ENCODE assay signal across 21 cellular contexts in the genomic region with DNA sequence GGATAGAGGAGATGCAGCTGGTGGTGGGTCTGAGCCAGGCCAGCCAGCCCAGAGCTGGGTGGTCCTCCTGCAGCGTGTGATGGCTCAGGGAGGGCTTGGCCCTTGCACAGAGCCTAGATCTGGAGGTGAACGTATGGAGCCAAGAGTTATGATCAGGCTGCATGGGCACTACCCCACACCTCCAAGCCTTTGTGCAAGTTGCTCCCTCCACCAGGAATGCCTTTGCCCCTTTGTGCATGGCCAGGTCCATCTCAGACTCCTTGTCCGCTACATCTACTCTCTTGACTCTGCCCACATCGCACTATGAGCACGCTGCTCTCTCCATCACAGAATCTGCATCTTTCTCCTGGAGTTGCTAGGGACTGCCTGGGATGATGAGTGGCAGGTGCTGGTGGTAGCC.
DNase-seq lines count a peak whose midpoint lies in the region; TF ChIP-seq lines count a peak whose summit lies in the region.
"Had no signal": no experiment of that assay in that cellular context is flagged by ENCODE, and none has a peak within 500 bp of the region (broad histone marks: within the 10 kb centered on the region; RNA-seq: fewer than 3 reads in every experiment).

No MANE protein-coding gene starts in this region.

- no peak overlapping the region for H3K56ac ChIP-seq in H9 (ENCODE audit: insufficient read length, low read depth, low read length)
- H3K56ac ChIP-seq in mesendoderm (ENCODE audit: low read length), result no peak overlapping the region

- peaks cover 6 to 29% (median 9%) of the 10 kb centered on the region in 3 experiments for H3K36me3 Mint-ChIP-seq in H9 (ENCODE audit: insufficient read depth in 1 of 3, low read depth in 3 of 3)
- H3K36me3 Mint-ChIP-seq in activated CD4-positive, alpha-beta memory T cell treated with anti-CD3 and anti-CD28 coated beads, Interleukin-2, amount 10 ng/mL, durations not matched to agents 7 days and 5 days (ENCODE audit: low read depth), result no peaks in the 10 kb centered on the region
- H3K36me3 Mint-ChIP-seq: CD14-positive monocyte; CD8-positive, alpha-beta memory T cell had no signal

- no CpG with 5 or more reads among the region's 5 CpGs for WGBS in H9 (ENCODE audit: extremely low coverage, insufficient read length, low lambda C conversion rate)
- WGBS in mesendoderm (ENCODE audit: extremely low coverage, insufficient coverage, low lambda C conversion rate), result no CpG with 5 or more reads among the region's 5 CpGs
- WGBS in trophoblast cell (ENCODE audit: extremely low coverage, insufficient coverage, insufficient read length), result no CpG with 5 or more reads among the region's 5 CpGs

- H3K14ac ChIP-seq in H9 (ENCODE audit: insufficient read depth, low read length) (no peak overlapping the region), trophoblast cell (ENCODE audit: low read length) (no peak overlapping the region)

- no peaks in the 10 kb centered on the region for H3K79me1 ChIP-seq in H9 (ENCODE audit: insufficient read depth, low read depth, low read length, poor library complexity, severe bottlenecking)
- no peaks in the 10 kb centered on the region for H3K79me1 ChIP-seq in mesendoderm (ENCODE audit: low read length)
- H3K79me1 ChIP-seq in trophoblast cell (ENCODE audit: low read length), result no peaks in the 10 kb centered on the region

- H3K23me2 ChIP-seq in H9 (ENCODE audit: insufficient read length, low read depth, low read length, poor library complexity, severe bottlenecking), result no peaks in the 10 kb centered on the region

- H3K9ac ChIP-seq in H9 (ENCODE audit: extremely low read depth, insufficient read length, low read length) (no peak overlapping the region), mesendoderm (ENCODE audit: low read length) (no peak overlapping the region), trophoblast cell (ENCODE audit: low read length) (no peak overlapping the region)
- H3K9ac ChIP-seq: BLaER1 treated with 17β-estradiol and CSF1 and Interleukin-3, amounts not matched to agents 10 nM and 100 nM had no signal

- H2AK5ac ChIP-seq in H9 (ENCODE audit: insufficient read length, low read length) (no peak overlapping the region), mesendoderm (ENCODE audit: low read length) (peak overlapping the region; percentile 40), trophoblast cell (ENCODE audit: low read length) (no peak overlapping the region)

- H3K27me3 ChIP-seq in H9 (ENCODE audit: insufficient read depth, low read length) (no peaks in the 10 kb centered on the region), mesendoderm (ENCODE audit: insufficient read depth, low read length, poor library complexity) (no peaks in the 10 kb centered on the region), trophoblast cell (ENCODE audit: insufficient read depth, low read length) (no peaks in the 10 kb centered on the region)
- H3K27me3 ChIP-seq: BE2C; BLaER1 treated with 17β-estradiol and CSF1 and Interleukin-3, amounts not matched to agents 10 nM and 100 nM had no signal

- H3K4ac ChIP-seq in H9 (ENCODE audit: low read depth, low read length) (no peak overlapping the region), mesendoderm (ENCODE audit: low read depth, low read length) (no peak overlapping the region), trophoblast cell (ENCODE audit: low read depth, low read length) (no peak overlapping the region)

- POLR2A ChIA-PET in activated CD4-positive, alpha-beta memory T cell treated with anti-CD3 and anti-CD28 coated beads, Interleukin-2, amount 10 ng/mL, durations not matched to agents 7 days and 5 days (lab: Charles Lee), result no interaction called here

- CTCF ChIA-PET in activated CD4-positive, alpha-beta memory T cell treated with anti-CD3 and anti-CD28 coated beads, Interleukin-2, amount 10 ng/mL, durations not matched to agents 7 days and 5 days (lab: Charles Lee), result no interaction called here

- peaks cover 19% of the 10 kb centered on the region in 2 experiments for H3K4me1 Mint-ChIP-seq in H9
- H3K4me1 Mint-ChIP-seq in activated CD4-positive, alpha-beta memory T cell treated with anti-CD3 and anti-CD28 coated beads, Interleukin-2, amount 10 ng/mL, durations not matched to agents 7 days and 5 days, result no peaks in the 10 kb centered on the region
- H3K4me1 Mint-ChIP-seq: CD14-positive monocyte; CD8-positive, alpha-beta memory T cell had no signal

- H2AFZ ChIP-seq in H9 (ENCODE audit: low read length), result no peak overlapping the region
- H2AFZ ChIP-seq in trophoblast cell (ENCODE audit: insufficient read depth, low read length, poor library complexity), result no peak overlapping the region
- H2AFZ ChIP-seq: GM23338 had no signal

- no peak overlapping the region for H2BK20ac ChIP-seq in H9 (ENCODE audit: low read depth, low read length, poor library complexity, severe bottlenecking)

- H3K27ac Mint-ChIP-seq in H9, result no peak overlapping the region
- no peak overlapping the region for H3K27ac Mint-ChIP-seq in activated CD4-positive, alpha-beta memory T cell treated with anti-CD3 and anti-CD28 coated beads, Interleukin-2, amount 10 ng/mL, durations not matched to agents 7 days and 5 days
- H3K27ac Mint-ChIP-seq: CD14-positive monocyte; CD4-positive, alpha-beta T cell; GM23338; HFFc6 had no signal

- H2BK120ac ChIP-seq in H9 (ENCODE audit: low read depth, low read length, poor library complexity, severe bottlenecking) (no peak overlapping the region), mesendoderm (ENCODE audit: low read depth, low read length) (no peak overlapping the region), trophoblast cell (ENCODE audit: insufficient read depth, low read length, poor library complexity) (no peak overlapping the region)

- no peak for TF ChIP-seq CTCF in H9 (conservative IDR thresholded peaks at IDR 0.05)

- H3K9me3 Mint-ChIP-seq in H9, result peaks cover 34 to 38% of the 10 kb centered on the region in 2 experiments
- peaks cover 10% of the 10 kb centered on the region for H3K9me3 Mint-ChIP-seq in activated CD4-positive, alpha-beta memory T cell treated with anti-CD3 and anti-CD28 coated beads, Interleukin-2, amount 10 ng/mL, durations not matched to agents 7 days and 5 days

- H3K27me3 Mint-ChIP-seq in H9 (ENCODE audit: low read depth), result no peaks in the 10 kb centered on the region; the same call in 1 of the 2 replicates
- H3K27me3 Mint-ChIP-seq in activated CD4-positive, alpha-beta memory T cell treated with anti-CD3 and anti-CD28 coated beads, Interleukin-2, amount 10 ng/mL, durations not matched to agents 7 days and 5 days, result no peaks in the 10 kb centered on the region
- H3K27me3 Mint-ChIP-seq: CD4-positive, alpha-beta T cell had no signal

- H3K79me2 ChIP-seq in H9 (ENCODE audit: insufficient read depth, low read length) (no peaks in the 10 kb centered on the region), mesendoderm (ENCODE audit: control insufficient read depth, insufficient read depth, low read length) (no peaks in the 10 kb centered on the region), trophoblast cell (ENCODE audit: control insufficient read depth, insufficient read depth, low read length, poor library complexity) (no peaks in the 10 kb centered on the region)

- H3K4me2 ChIP-seq in H9 (ENCODE audit: insufficient read depth, insufficient read length, low read length) (no peak overlapping the region), mesendoderm (ENCODE audit: low read length) (no peak overlapping the region), trophoblast cell (ENCODE audit: low read length) (no peak overlapping the region)
- H3K4me2 ChIP-seq: BLaER1 treated with 17β-estradiol and CSF1 and Interleukin-3, amounts not matched to agents 10 nM and 100 nM; GM23338 had no signal

- H3K36me3 ChIP-seq in mesendoderm (ENCODE audit: control insufficient read depth, insufficient read depth, low read length) (no peaks in the 10 kb centered on the region), trophoblast cell (ENCODE audit: control insufficient read depth in 1 of 2, insufficient read depth in 2 of 2, low read length in 2 of 2) (no peaks in the 10 kb centered on the region)
- H3K36me3 ChIP-seq: BE2C; BLaER1 treated with 17β-estradiol and CSF1 and Interleukin-3, amounts not matched to agents 10 nM and 100 nM; HAP-1 had no signal

- no peak overlapping the region for H4K91ac ChIP-seq in H9 (ENCODE audit: insufficient read length, low read depth, low read length)
- H4K91ac ChIP-seq in trophoblast cell (ENCODE audit: low read depth, low read length), result no peak overlapping the region

- H3K9me3 ChIP-seq in H9 (ENCODE audit: control insufficient read depth, low read depth, low read length), result no peaks in the 10 kb centered on the region
- H3K9me3 ChIP-seq in trophoblast cell (ENCODE audit: insufficient read depth, low read depth, low read length), result peaks cover 25% of the 10 kb centered on the region
- H3K9me3 ChIP-seq: BE2C, HAP-1 had no signal

- DNase-seq in H9 (peak; percentile 10), ecto neural progenitor cell (ENCODE audit: low spot score) (peak; percentile 33), mesendoderm (no peak), trophoblast cell (no peak), DMS53 treated with DMSO at 0.1 percent for 48 hours (lab: John Stamatoyannopoulos, UW; ENCODE audit: unreplicated experiment) (no peak), GF-D8 (lab: John Stamatoyannopoulos, UW) (no peak)
- no peak for DNase-seq in activated CD4-positive, alpha-beta memory T cell treated with anti-CD3 and anti-CD28 coated beads, Interleukin-2, amount 10 ng/mL, durations not matched to agents 7 days and 5 days
- DNase-seq: BE2C; Calu3; CD4-positive, alpha-beta T cell; CD8-positive, alpha-beta memory T cell; COR-L47; DMS53; DND-41; HFFc6 had no signal

- H4K20me1 ChIP-seq in H9 (ENCODE audit: control insufficient read depth, insufficient read depth, insufficient read length), result no peaks in the 10 kb centered on the region
- H4K20me1 ChIP-seq: BLaER1 treated with 17β-estradiol and CSF1 and Interleukin-3, amounts not matched to agents 10 nM and 100 nM had no signal

- H2BK15ac ChIP-seq in H9 (ENCODE audit: low read depth, low read length) (no peak overlapping the region), mesendoderm (replicated peaks; ENCODE audit: low read depth) (no peak overlapping the region)

- H3K23ac ChIP-seq in H9 (ENCODE audit: insufficient read length, low read depth, low read length), result no peak overlapping the region
- H3K23ac ChIP-seq in mesendoderm (ENCODE audit: low read length), result no peak overlapping the region
- peak overlapping the region; percentile 40 for H3K23ac ChIP-seq in trophoblast cell (ENCODE audit: low read length)

- H4K5ac ChIP-seq in H9 (ENCODE audit: insufficient read length, low read depth, low read length) (no peak overlapping the region), mesendoderm (ENCODE audit: low read length) (no peak overlapping the region)

- no peaks in the 10 kb centered on the region for H3K4me1 ChIP-seq in H9 (ENCODE audit: insufficient read depth, low read length)
- H3K4me1 ChIP-seq in mesendoderm (ENCODE audit: control insufficient read depth, low read depth, low read length), result no peaks in the 10 kb centered on the region
- H3K4me1 ChIP-seq in trophoblast cell (ENCODE audit: control insufficient read depth in 1 of 2, insufficient read depth in 2 of 2, low read length in 2 of 2), result no peaks in the 10 kb centered on the region
- H3K4me1 ChIP-seq: BE2C; BLaER1 treated with 17β-estradiol and CSF1 and Interleukin-3, amounts not matched to agents 10 nM and 100 nM; HAP-1 had no signal

- H3K27ac ChIP-seq in H9 (ENCODE audit: insufficient read length, low read depth, low read length) (no peak overlapping the region), mesendoderm (ENCODE audit: low read depth, low read length) (no peak overlapping the region), trophoblast cell (ENCODE audit: low read depth, low read length) (no peak overlapping the region)
- H3K27ac ChIP-seq: 22Rv1; BLaER1 treated with 17β-estradiol and CSF1 and Interleukin-3, amounts not matched to agents 10 nM and 100 nM had no signal

- H2BK12ac ChIP-seq in H9 (ENCODE audit: insufficient read length, low read depth, low read length), result no peak overlapping the region
- H2BK12ac ChIP-seq in trophoblast cell (ENCODE audit: low read length), result no peak overlapping the region

- no peak overlapping the region for H3K4me3 Mint-ChIP-seq in H9
- H3K4me3 Mint-ChIP-seq in activated CD4-positive, alpha-beta memory T cell treated with anti-CD3 and anti-CD28 coated beads, Interleukin-2, amount 10 ng/mL, durations not matched to agents 7 days and 5 days, result no peak overlapping the region
- H3K4me3 Mint-ChIP-seq: CD14-positive monocyte; CD4-positive, alpha-beta T cell; CD8-positive, alpha-beta memory T cell; GM23338; HFFc6 had no signal

- H4K8ac ChIP-seq in H9 (replicated peaks; ENCODE audit: insufficient read length, low read depth, low read length) (no peak overlapping the region), mesendoderm (ENCODE audit: low read depth, low read length) (no peak overlapping the region), trophoblast cell (ENCODE audit: low read depth, low read length) (no peak overlapping the region)

- H3K4me3 ChIP-seq in mesendoderm (ENCODE audit: low read length) (no peak overlapping the region), trophoblast cell (ENCODE audit: low read depth, low read length) (peak overlapping the region; percentile 50)
- H3K4me3 ChIP-seq: BLaER1 treated with 17β-estradiol and CSF1 and Interleukin-3, amounts not matched to agents 10 nM and 100 nM; GM12878; GM23338; HAP-1 had no signal

- no peak overlapping the region for H3K18ac ChIP-seq in H9 (ENCODE audit: insufficient read length, low read depth, low read length)
- H3K18ac ChIP-seq in mesendoderm (ENCODE audit: low read length), result no peak overlapping the region
- no peak overlapping the region for H3K18ac ChIP-seq in trophoblast cell (ENCODE audit: low read length)

- H3T11ph ChIP-seq in H9 (ENCODE audit: low read length), result no peak overlapping the region

- H2BK5ac ChIP-seq in H9 (ENCODE audit: insufficient read length, low read length) (no peak overlapping the region), mesendoderm (ENCODE audit: low read length) (peak overlapping the region; percentile 23), trophoblast cell (ENCODE audit: low read depth, low read length, poor library complexity) (no peak overlapping the region)

- no peak overlapping the region for H4K12ac ChIP-seq in trophoblast cell (ENCODE audit: low read depth, low read length)

Comparison
In these comparisons a context has a peak if more than half of its experiments do, and no peak if none do; other contexts are left out.
1. DNase-seq: peak in H9 (single experiment) and ecto neural progenitor cell (single experiment); none in mesendoderm (single experiment), trophoblast cell (0 of 2), activated CD4-positive, alpha-beta memory T cell treated with anti-CD3 and anti-CD28 coated beads, Interleukin-2, amount 10 ng/mL, durations not matched to agents 7 days and 5 days (single experiment), DMS53 treated with DMSO at 0.1 percent for 48 hours (single experiment) and GF-D8 (single experiment).